30 cellular contexts compared by ENCODE assay signal in genomic region chr20:61869750-61870507, GRCh38.
"Had no signal": no experiment of that assay in that cellular context is flagged by ENCODE, and none has a peak within 500 bp of the region (broad histone marks: within the 10 kb centered on the region; RNA-seq: fewer than 3 reads in every experiment).

No MANE protein-coding gene starts in this region.

- H3K4me3 ChIP-seq: adrenal gland, body of pancreas, esophagus muscularis mucosa, gastrocnemius medialis had no signal

- DNase-seq: activated CD4-positive, alpha-beta memory T cell treated with anti-CD3 and anti-CD28 coated beads for 36 hours; activated CD4-positive, alpha-beta T cell treated with anti-CD3 and anti-CD28 coated beads for 36 hours; activated CD4-positive, alpha-beta T cell treated with anti-CD3 and anti-CD28 coated beads, Interleukin-2, amount 10 ng/mL, durations not matched to agents 24 days and 14 days; activated CD4-positive, CD25-positive, alpha-beta regulatory T cell; activated CD4-positive, CD25-positive, alpha-beta regulatory T cell treated with anti-CD3 and anti-CD28 coated beads, Interleukin-2, amount 50 U/mL, for 72 hours; activated CD8-positive, alpha-beta memory T cell treated with anti-CD3 and anti-CD28 coated beads, Interleukin-2, amount 10 ng/mL, durations not matched to agents 7 days and 5 days; activated CD8-positive, alpha-beta memory T cell treated with anti-CD3 and anti-CD28 coated beads, Interleukin-2, amount 50 U/mL, for 4 hours; activated CD8-positive, alpha-beta T cell treated with anti-CD3 and anti-CD28 coated beads, Interleukin-2, amount 10 ng/mL, durations not matched to agents 7 days and 5 days; activated effector memory CD4-positive, alpha-beta T cell treated with anti-CD3 and anti-CD28 coated beads, Interleukin-2, amount 50 U/mL, for 16 hours; activated naive CD4-positive, alpha-beta T cell treated with anti-CD3 and anti-CD28 coated beads for 36 hours; activated naive CD8-positive, alpha-beta T cell treated with anti-CD3 and anti-CD28 coated beads for 36 hours; activated naive CD8-positive, alpha-beta T cell treated with anti-CD3 and anti-CD28 coated beads, Interleukin-2, amount 50 U/mL, for 24 hours; activated T-cell treated with anti-CD3 and anti-CD28 coated beads, Interleukin-2, amount 50 U/mL, for 1 hour; activated T-cell treated with anti-CD3 and anti-CD28 coated beads, Interleukin-2, amount 50 U/mL, for 48 hours; adrenal gland; amygdala; aorta; body of pancreas; caudate nucleus; cortex of kidney; dermis blood vessel endothelial cell; effector CD4-positive, alpha-beta T cell; effector memory CD8-positive, alpha-beta T cell; erythroblast; foreskin keratinocyte; gastrocnemius medialis; glutamatergic neuron; T-helper 2 cell had no signal

- FAIRE-seq: colon had no signal

- H3K9me3 ChIP-seq: adrenal gland, body of pancreas, gastrocnemius medialis had no signal

- H3K36me3 ChIP-seq: adrenal gland, esophagus muscularis mucosa, gastrocnemius medialis had no signal

- H3K27ac ChIP-seq: adrenal gland, body of pancreas, esophagus muscularis mucosa, foreskin keratinocyte, gastrocnemius medialis had no signal

- H3K4me1 ChIP-seq: adrenal gland, body of pancreas, esophagus muscularis mucosa, foreskin keratinocyte, gastrocnemius medialis had no signal

- ATAC-seq: activated CD4-positive, alpha-beta T cell treated with anti-CD3 and anti-CD28 coated beads for 36 hours; activated CD8-positive, alpha-beta memory T cell treated with anti-CD3 and anti-CD28 coated beads, Interleukin-2, amount 10 ng/mL, durations not matched to agents 7 days and 5 days; activated CD8-positive, alpha-beta T cell treated with anti-CD3 and anti-CD28 coated beads, Interleukin-2, amount 10 ng/mL, durations not matched to agents 7 days and 5 days; activated naive CD8-positive, alpha-beta T cell treated with anti-CD3 and anti-CD28 coated beads, Interleukin-2, amount 50 U/mL, for 24 hours; body of pancreas; effector memory CD8-positive, alpha-beta T cell; foreskin keratinocyte; gastrocnemius medialis had no signal

- H3K27me3 ChIP-seq: adrenal gland, body of pancreas, foreskin keratinocyte had no signal
